ENCODE assay signal across 2 cellular contexts in the genomic region with DNA sequence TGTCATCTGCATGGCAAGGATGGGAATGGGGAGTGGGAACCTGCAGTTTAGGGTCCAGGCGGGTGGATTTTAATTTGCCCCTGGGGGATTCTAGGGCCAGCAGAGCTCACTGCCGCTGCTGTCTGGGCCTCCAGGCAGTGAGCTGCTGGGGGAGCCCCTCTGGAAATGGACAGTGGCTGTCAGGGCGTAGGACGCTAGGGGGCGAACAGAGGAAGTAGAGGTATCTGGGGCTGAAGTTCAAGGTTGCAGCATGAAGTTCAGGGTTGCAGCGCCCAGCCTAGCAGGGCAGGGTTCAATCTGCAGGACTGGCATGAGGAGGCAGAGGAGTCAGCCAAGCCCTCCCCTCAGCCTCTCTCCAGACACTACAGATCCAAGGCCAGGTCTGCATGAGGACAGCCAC.
TF ChIP-seq lines count a peak whose summit lies in the region.

No MANE protein-coding gene starts in this region.

TF ChIP-seq in SK-N-SH, 30 proteins besides CTCF, POLR2A, EP300 and RAD21 (continued from another document):
- TF ChIP-seq, protein P1, sequence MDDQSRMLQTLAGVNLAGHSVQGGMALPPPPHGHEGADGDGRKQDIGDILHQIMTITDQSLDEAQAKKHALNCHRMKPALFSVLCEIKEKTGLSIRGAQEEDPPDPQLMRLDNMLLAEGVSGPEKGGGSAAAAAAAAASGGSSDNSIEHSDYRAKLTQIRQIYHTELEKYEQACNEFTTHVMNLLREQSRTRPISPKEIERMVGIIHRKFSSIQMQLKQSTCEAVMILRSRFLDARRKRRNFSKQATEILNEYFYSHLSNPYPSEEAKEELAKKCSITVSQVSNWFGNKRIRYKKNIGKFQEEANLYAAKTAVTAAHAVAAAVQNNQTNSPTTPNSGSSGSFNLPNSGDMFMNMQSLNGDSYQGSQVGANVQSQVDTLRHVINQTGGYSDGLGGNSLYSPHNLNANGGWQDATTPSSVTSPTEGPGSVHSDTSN (IDR thresholded peaks at IDR 0.05) = no peak

TF ChIP-seq in SK-N-SH treated with all-trans-retinoic acid at 6 μM for 48 hours, 23 proteins besides CTCF, POLR2A, EP300 and RAD21 (continued from another document):
- TF ChIP-seq, protein P2, sequence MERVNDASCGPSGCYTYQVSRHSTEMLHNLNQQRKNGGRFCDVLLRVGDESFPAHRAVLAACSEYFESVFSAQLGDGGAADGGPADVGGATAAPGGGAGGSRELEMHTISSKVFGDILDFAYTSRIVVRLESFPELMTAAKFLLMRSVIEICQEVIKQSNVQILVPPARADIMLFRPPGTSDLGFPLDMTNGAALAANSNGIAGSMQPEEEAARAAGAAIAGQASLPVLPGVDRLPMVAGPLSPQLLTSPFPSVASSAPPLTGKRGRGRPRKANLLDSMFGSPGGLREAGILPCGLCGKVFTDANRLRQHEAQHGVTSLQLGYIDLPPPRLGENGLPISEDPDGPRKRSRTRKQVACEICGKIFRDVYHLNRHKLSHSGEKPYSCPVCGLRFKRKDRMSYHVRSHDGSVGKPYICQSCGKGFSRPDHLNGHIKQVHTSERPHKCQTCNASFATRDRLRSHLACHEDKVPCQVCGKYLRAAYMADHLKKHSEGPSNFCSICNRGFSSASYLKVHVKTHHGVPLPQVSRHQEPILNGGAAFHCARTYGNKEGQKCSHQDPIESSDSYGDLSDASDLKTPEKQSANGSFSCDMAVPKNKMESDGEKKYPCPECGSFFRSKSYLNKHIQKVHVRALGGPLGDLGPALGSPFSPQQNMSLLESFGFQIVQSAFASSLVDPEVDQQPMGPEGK (CRISPR knock-in tag; IDR thresholded peaks at IDR 0.05; ENCODE audit: borderline replicate concordance) = no peak
